In genomic region chr5:59560553-59560952, GRCh38 we compare ENCODE assay signal across 24 cellular contexts.
A peak's percentile ranks its signal among the peaks of the same experiment; 100 is the strongest.
DNase-seq lines count a peak whose midpoint lies in the region; ATAC-seq and TF ChIP-seq lines count a peak whose summit lies in the region.
"Had no signal": no experiment of that assay in that cellular context is flagged by ENCODE, and none has a peak within 500 bp of the region (broad histone marks: within the 10 kb centered on the region; RNA-seq: fewer than 3 reads in every experiment).

No MANE protein-coding gene starts in this region.

- WGBS in thyroid gland, 2 donors, result 72 to 79% methylated on average over 2 of the region's 2 CpGs
- WGBS in prostate gland, result 25% methylated on average over 2 of the region's 2 CpGs

- no peaks in the 10 kb centered on the region for H3F3A ChIP-seq in PC-3 (ENCODE audit: low read length, unreplicated experiment)
- peaks cover 3% of the 10 kb centered on the region for H3F3A ChIP-seq in neural progenitor cell (ENCODE audit: low read depth)

- peaks cover 40% of the 10 kb centered on the region for H3K4me1 Mint-ChIP-seq in neural progenitor cell
- peaks cover 14% of the 10 kb centered on the region for H3K4me1 Mint-ChIP-seq in activated naive CD8-positive, alpha-beta T cell treated with anti-CD3 and anti-CD28 coated beads, Interleukin-2, amount 50 U/mL, for 24 hours

- TF ChIP-seq POLR2A in thyroid gland (IDR thresholded peaks at IDR 0.05) (no peak), prostate gland (IDR thresholded peaks at IDR 0.05) (no peak)

- no peaks in the 10 kb centered on the region for H4K20me1 ChIP-seq in KMS-11 (ENCODE audit: insufficient read depth)
- no peaks in the 10 kb centered on the region for H4K20me1 ChIP-seq in PC-3 (ENCODE audit: low read length)
- H4K20me1 ChIP-seq in neural progenitor cell (ENCODE audit: low read depth), result no peaks in the 10 kb centered on the region

- intact Hi-C loops in PC-3 (cut with micrococcal nuclease) (no loop called here), thyroid gland (cut with DNase I) (no loop called here), prostate gland (cut with DNase I) (no loop called here)

- peak; percentile 27; the same call in 1 of the 2 replicates for ATAC-seq in PC-3
- no peak for ATAC-seq in activated naive CD8-positive, alpha-beta T cell treated with anti-CD3 and anti-CD28 coated beads, Interleukin-2, amount 50 U/mL, for 24 hours
- ATAC-seq: CD8-positive, alpha-beta T cell; effector memory CD8-positive, alpha-beta T cell; gastroesophageal sphincter; T-helper 17 cell had no signal

- H3K36me3 Mint-ChIP-seq in neural progenitor cell, result peaks cover 2% of the 10 kb centered on the region
- H3K36me3 Mint-ChIP-seq in activated naive CD8-positive, alpha-beta T cell treated with anti-CD3 and anti-CD28 coated beads, Interleukin-2, amount 50 U/mL, for 24 hours (ENCODE audit: low read depth), result no peaks in the 10 kb centered on the region
- H3K36me3 Mint-ChIP-seq: activated naive CD8-positive, alpha-beta T cell treated with anti-CD3 and anti-CD28 coated beads, Interleukin-2, amount 10 ng/mL, durations not matched to agents 7 days and 5 days; CD8-positive, alpha-beta T cell had no signal

- H3K27me3 ChIP-seq in KMS-11 (ENCODE audit: insufficient read depth, low read depth) (no peaks in the 10 kb centered on the region), PC-3 (ENCODE audit: low read length) (no peaks in the 10 kb centered on the region), neural progenitor cell (no peaks in the 10 kb centered on the region), thyroid gland (no peaks in the 10 kb centered on the region), prostate gland (replicated peaks; ENCODE audit: insufficient read depth) (no peaks in the 10 kb centered on the region)
- H3K27me3 ChIP-seq: esophagus squamous epithelium, gastroesophageal sphincter, Peyer's patch, tibial artery had no signal

- H3K9me3 ChIP-seq in PC-3 (ENCODE audit: low read length) (no peaks in the 10 kb centered on the region), neural progenitor cell (ENCODE audit: low read depth) (no peaks in the 10 kb centered on the region), thyroid gland (no peaks in the 10 kb centered on the region), prostate gland (no peaks in the 10 kb centered on the region)
- H3K9me3 ChIP-seq: esophagus squamous epithelium, gastroesophageal sphincter, Peyer's patch, tibial artery had no signal

- H3K4me3 ChIP-seq in KMS-11 (IDR thresholded peaks at IDR 0.05; ENCODE audit: insufficient read depth, low read depth, low read length) (no peak overlapping the region), PC-3 (ENCODE audit: low read length) (no peak overlapping the region), neural progenitor cell (no peak overlapping the region), thyroid gland (replicated peaks in 1 of 3) (no peak overlapping the region), prostate gland (no peak overlapping the region)
- H3K4me3 ChIP-seq: esophagus squamous epithelium, gastroesophageal sphincter, Peyer's patch, smooth muscle cell, tibial artery had no signal

- no peaks in the 10 kb centered on the region for H3K36me3 ChIP-seq in KMS-11 (ENCODE audit: insufficient read depth)
- no peaks in the 10 kb centered on the region for H3K36me3 ChIP-seq in PC-3 (ENCODE audit: low read depth, low read length)
- H3K36me3 ChIP-seq in neural progenitor cell, result no peaks in the 10 kb centered on the region
- H3K36me3 ChIP-seq in thyroid gland, result no peaks in the 10 kb centered on the region
- no peaks in the 10 kb centered on the region for H3K36me3 ChIP-seq in prostate gland
- H3K36me3 ChIP-seq: esophagus squamous epithelium, gastroesophageal sphincter, Peyer's patch, tibial artery had no signal

- peaks cover 68% of the 10 kb centered on the region for H3K4me1 ChIP-seq in KMS-11 (ENCODE audit: low read depth, poor library complexity, severe bottlenecking)
- peaks cover 18% of the 10 kb centered on the region for H3K4me1 ChIP-seq in PC-3 (ENCODE audit: insufficient read depth, low read length)
- H3K4me1 ChIP-seq in neural progenitor cell, result peaks cover 26% of the 10 kb centered on the region
- no peaks in the 10 kb centered on the region for H3K4me1 ChIP-seq in thyroid gland
- H3K4me1 ChIP-seq in prostate gland (replicated peaks), result no peaks in the 10 kb centered on the region
- H3K4me1 ChIP-seq: gastroesophageal sphincter, Peyer's patch had no signal

- TF ChIP-seq CTCF in KMS-11 (conservative IDR thresholded peaks at IDR 0.05; ENCODE audit: low read depth, low read length) (no peak), PC-3 (conservative IDR thresholded peaks at IDR 0.05; ENCODE audit: low read depth, low read length) (no peak), neural progenitor cell (IDR thresholded peaks at IDR 0.05) (no peak), thyroid gland (IDR thresholded peaks at IDR 0.05) (no peak), prostate gland (IDR thresholded peaks at IDR 0.05) (no peak)

- peak; percentile 16 for DNase-seq in DMS153 treated with DMSO at 0.1 percent for 48 hours (lab: John Stamatoyannopoulos, UW; ENCODE audit: unreplicated experiment)
- no peak for DNase-seq in PC-3
- DNase-seq in neural progenitor cell (ENCODE audit: low spot score), result no peak
- no peak for DNase-seq in activated naive CD8-positive, alpha-beta T cell treated with anti-CD3 and anti-CD28 coated beads, Interleukin-2, amount 50 U/mL, for 24 hours
- DNase-seq in NCI-H1436 treated with DMSO at 0.1 percent for 48 hours (lab: John Stamatoyannopoulos, UW), result no peak
- no peak for DNase-seq in thyroid gland
- no peak for DNase-seq in prostate gland (ENCODE audit: low spot score)
- DNase-seq: activated CD8-positive, alpha-beta memory T cell treated with anti-CD3 and anti-CD28 coated beads, Interleukin-2, amount 50 U/mL, for 4 hours; activated naive CD8-positive, alpha-beta T cell treated with anti-CD3 and anti-CD28 coated beads, Interleukin-2, amount 10 ng/mL, durations not matched to agents 7 days and 5 days; CD8-positive, alpha-beta T cell; effector memory CD8-positive, alpha-beta T cell; esophagus squamous epithelium; GOT3; islet precursor cell; NCI-H1105 treated with DMSO at 0.1 percent for 48 hours; NK-92 treated with Interleukin-12 subunit alpha and Interleukin-12 subunit beta, amount 100 ng/mL, for 24 hours; Peyer's patch; stimulated activated naive CD4-positive, alpha-beta T cell treated with Interleukin-2 at 50 U/mL for 16 hours; T-helper 17 cell; tibial artery had no signal

- BruUV-seq in PC-3 (replicated peaks; lab: Mats Ljungman, UMichigan), result no TSS peak

- H3K9me3 Mint-ChIP-seq in neural progenitor cell, result peaks cover 2% of the 10 kb centered on the region
- H3K9me3 Mint-ChIP-seq in activated naive CD8-positive, alpha-beta T cell treated with anti-CD3 and anti-CD28 coated beads, Interleukin-2, amount 50 U/mL, for 24 hours, result no peaks in the 10 kb centered on the region
- H3K9me3 Mint-ChIP-seq: activated naive CD8-positive, alpha-beta T cell treated with anti-CD3 and anti-CD28 coated beads, Interleukin-2, amount 10 ng/mL, durations not matched to agents 7 days and 5 days; activated T-helper 2 cell treated with anti-CD3 and anti-CD28 coated beads, Interferon-gamma antibody, Interleukin-2, Interleukin-4, amounts not matched to agents 10 μg/mL and 5 μg/mL and 100 μg/mL, durations not matched to agents 14 hours and 24 hours and 36 hours; CD8-positive, alpha-beta T cell had no signal

- POLR2A ChIA-PET in PC-3 (lab: Charles Lee; ENCODE audit: unreplicated experiment), result no interaction called here

- H3K79me2 ChIP-seq in KMS-11 (ENCODE audit: insufficient read depth, low read depth) (no peaks in the 10 kb centered on the region), PC-3 (ENCODE audit: low read length) (no peaks in the 10 kb centered on the region), neural progenitor cell (ENCODE audit: low read depth) (no peaks in the 10 kb centered on the region)

- no peak overlapping the region for H3K4me3 Mint-ChIP-seq in neural progenitor cell
- H3K4me3 Mint-ChIP-seq in activated naive CD8-positive, alpha-beta T cell treated with anti-CD3 and anti-CD28 coated beads, Interleukin-2, amount 50 U/mL, for 24 hours, result no peak overlapping the region
- H3K4me3 Mint-ChIP-seq: activated naive CD8-positive, alpha-beta T cell treated with anti-CD3 and anti-CD28 coated beads, Interleukin-2, amount 10 ng/mL, durations not matched to agents 7 days and 5 days; CD8-positive, alpha-beta T cell; effector memory CD8-positive, alpha-beta T cell; T-helper 17 cell had no signal

- H3K4me2 ChIP-seq in KMS-11, result 0 out of 2 replicates have a peak overlapping the region, but pooled peaks have one; percentile 2
- no peak overlapping the region for H3K4me2 ChIP-seq in PC-3 (ENCODE audit: low read length)
- no peak overlapping the region for H3K4me2 ChIP-seq in neural progenitor cell
- H3K4me2 ChIP-seq: smooth muscle cell had no signal

- H3K27ac ChIP-seq in KMS-11 (no peak overlapping the region), PC-3 (ENCODE audit: low read length) (no peak overlapping the region), neural progenitor cell (no peak overlapping the region), thyroid gland (no peak overlapping the region), prostate gland (no peak overlapping the region)
- H3K27ac ChIP-seq: esophagus squamous epithelium, gastroesophageal sphincter, Peyer's patch, tibial artery had no signal

- no peaks in the 10 kb centered on the region for H3K27me3 Mint-ChIP-seq in neural progenitor cell (ENCODE audit: insufficient read depth, low read depth)
- H3K27me3 Mint-ChIP-seq in activated naive CD8-positive, alpha-beta T cell treated with anti-CD3 and anti-CD28 coated beads, Interleukin-2, amount 50 U/mL, for 24 hours, result no peaks in the 10 kb centered on the region
- H3K27me3 Mint-ChIP-seq: activated naive CD8-positive, alpha-beta T cell treated with anti-CD3 and anti-CD28 coated beads, Interleukin-2, amount 10 ng/mL, durations not matched to agents 7 days and 5 days; effector memory CD8-positive, alpha-beta T cell had no signal

- H3K27ac Mint-ChIP-seq in neural progenitor cell, result peak overlapping the region; percentile 55
- H3K27ac Mint-ChIP-seq in activated naive CD8-positive, alpha-beta T cell treated with anti-CD3 and anti-CD28 coated beads, Interleukin-2, amount 50 U/mL, for 24 hours, result no peak overlapping the region
- H3K27ac Mint-ChIP-seq: activated naive CD8-positive, alpha-beta T cell treated with anti-CD3 and anti-CD28 coated beads, Interleukin-2, amount 10 ng/mL, durations not matched to agents 7 days and 5 days; activated T-helper 2 cell treated with anti-CD3 and anti-CD28 coated beads, Interferon-gamma antibody, Interleukin-2, Interleukin-4, amounts not matched to agents 10 μg/mL and 5 μg/mL and 100 μg/mL, durations not matched to agents 14 hours and 24 hours and 36 hours; CD8-positive, alpha-beta T cell; effector memory CD8-positive, alpha-beta T cell; T-helper 17 cell had no signal

- H3K9ac ChIP-seq in KMS-11 (no peak overlapping the region), PC-3 (ENCODE audit: low read length) (no peak overlapping the region), neural progenitor cell (no peak overlapping the region)

- CTCF ChIA-PET in PC-3 (lab: Charles Lee), result no interaction called here

- no peaks in the 10 kb centered on the region for H3K9me2 ChIP-seq in PC-3 (replicated peaks; ENCODE audit: low read length)

- H2AFZ ChIP-seq in KMS-11 (ENCODE audit: low read depth) (no peak overlapping the region), PC-3 (ENCODE audit: low read length) (no peak overlapping the region), neural progenitor cell (replicated peaks) (no peak overlapping the region)
